ENCODE assay signal across 20 cellular contexts in the genomic region with DNA sequence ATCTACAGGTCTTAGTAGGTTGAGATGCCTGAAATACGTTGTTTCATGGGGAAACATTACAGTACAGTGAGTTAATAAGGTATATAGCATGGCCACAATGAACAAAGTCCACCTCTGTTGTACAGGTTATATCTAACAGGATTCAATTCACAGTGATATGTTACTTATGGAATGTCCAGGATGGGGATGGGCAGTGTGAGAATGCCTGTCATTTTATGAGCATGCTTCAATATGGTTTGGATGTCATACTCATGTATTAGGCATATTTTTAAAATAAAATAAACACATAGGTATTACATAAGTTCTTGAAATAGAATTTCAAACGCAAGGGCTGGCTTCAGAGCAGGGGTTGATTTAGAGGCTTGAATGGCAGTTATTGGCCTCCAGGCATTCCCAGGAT. TPM values are rescaled to one million over a fixed set of nuclear protein-coding genes. Genes with fewer than 3 reads are reported as not detected.
A peak's percentile ranks its signal among the peaks of the same experiment; 100 is the strongest.
DNase-seq lines count a peak whose midpoint lies in the region; ATAC-seq and TF ChIP-seq lines count a peak whose summit lies in the region.
"Had no signal": no experiment of that assay in that cellular context is flagged by ENCODE, and none has a peak within 500 bp of the region (broad histone marks: within the 10 kb centered on the region; RNA-seq: fewer than 3 reads in every experiment).

No MANE protein-coding gene starts in this region.

- H3K14ac ChIP-seq in IMR-90 (replicated peaks; ENCODE audit: low read depth, low read length): no peak overlapping the region

- no peak overlapping the region for H3K4ac ChIP-seq in IMR-90 (ENCODE audit: low read depth, low read length)

- TF ChIP-seq RAD21 in IMR-90 (IDR thresholded peaks at IDR 0.05; ENCODE audit: low read length): no peak

- H3K4me1 ChIP-seq in IMR-90 (ENCODE audit: control insufficient read depth, insufficient read depth, low read length): peaks cover 16% of the 10 kb centered on the region
- H3K4me1 ChIP-seq in mammary epithelial cell (ENCODE audit: insufficient read depth, low read length): peaks cover 47% of the 10 kb centered on the region
- peaks cover 2% of the 10 kb centered on the region for H3K4me1 ChIP-seq in CD8-positive, alpha-beta T cell (ENCODE audit: insufficient read depth, low read length)

- ATAC-seq in IMR-90 (ENCODE audit: low read depth) (peak; percentile 36), left cardiac atrium (no peak)
- ATAC-seq in CD8-positive, alpha-beta T cell: no peak
- ATAC-seq: Panc1 had no signal

- H4K91ac ChIP-seq in IMR-90 (ENCODE audit: insufficient read depth, low read depth, low read length): no peak overlapping the region

- no peak overlapping the region for H2BK20ac ChIP-seq in IMR-90 (ENCODE audit: low read depth, low read length)

- H3K56ac ChIP-seq in IMR-90 (ENCODE audit: extremely low read depth, insufficient read depth, low read length): no peak overlapping the region

- BruUV-seq in IMR-90 (replicated peaks; lab: Mats Ljungman, UMichigan) (no TSS peak), mammary epithelial cell (replicated peaks; lab: Mats Ljungman, UMichigan) (no TSS peak)

- H2BK5ac ChIP-seq in IMR-90 (ENCODE audit: low read depth, low read length, poor library complexity, severe bottlenecking): no peak overlapping the region

- no peak overlapping the region for H3K18ac ChIP-seq in IMR-90 (ENCODE audit: low read depth, low read length)

- dilution Hi-C loops in IMR-90 (cut with HindIII; ENCODE audit: low sequenced_read_pairs, unreplicated experiment) (no loop called here), mammary epithelial cell (cut with HindIII; ENCODE audit: low sequenced_read_pairs) (loop anchor here (5.0 kb wide), 4 partner anchors 38 to 87 kb away; partner anchors contain the start of gene LAD1)

- H3K36me3 Mint-ChIP-seq in CD8-positive, alpha-beta T cell: no peaks in the 10 kb centered on the region
- H3K36me3 Mint-ChIP-seq: CD14-positive monocyte had no signal

- H3K27ac ChIP-seq in IMR-90 (ENCODE audit: insufficient read depth, low read length) (no peak overlapping the region), mammary epithelial cell (ENCODE audit: insufficient read depth, low read depth, low read length) (peak overlapping the region; percentile 97)
- no peak overlapping the region for H3K27ac ChIP-seq in CD8-positive, alpha-beta T cell (ENCODE audit: low read depth, low read length)

- WGBS in IMR-90 (ENCODE audit: extremely low coverage in 2 of 2, insufficient read length in 1 of 2), 2 experiments: 0% methylated on average over 1 of the region's 2 CpGs; no CpG with 5 or more reads in 1 of the 2 experiments
- 3% methylated on average over 2 of the region's 2 CpGs for WGBS in mammary epithelial cell (ENCODE audit: low coverage, missing lambda C conversion rate)

- H2AK5ac ChIP-seq in IMR-90 (ENCODE audit: low read depth, low read length): no peak overlapping the region

- peaks cover 47% of the 10 kb centered on the region for H3K27me3 Mint-ChIP-seq in CD8-positive, alpha-beta T cell (ENCODE audit: low read depth)

- TF ChIP-seq CTCF in AG10803 (conservative IDR thresholded peaks at IDR 0.05; ENCODE audit: low read length) (no peak), IMR-90 (conservative IDR thresholded peaks at IDR 0.05; ENCODE audit: low read depth, low read length) (no peak), mammary epithelial cell (conservative IDR thresholded peaks at IDR 0.05 in 1 of 2, IDR thresholded peaks at IDR 0.05 in 1 of 2; ENCODE audit: extremely low read depth in 1 of 2, insufficient read depth in 1 of 2, low read depth in 1 of 2, low read length in 2 of 2) (no peak)
- TF ChIP-seq CTCF in CD8-positive, alpha-beta T cell (IDR thresholded peaks at IDR 0.05): no peak

- no peak overlapping the region for H3K4me3 Mint-ChIP-seq in CD8-positive, alpha-beta T cell
- H3K4me3 Mint-ChIP-seq: CD14-positive monocyte, H9 had no signal

- H4K5ac ChIP-seq in IMR-90 (ENCODE audit: low read depth, low read length): no peak overlapping the region

- no peak overlapping the region for H2BK120ac ChIP-seq in IMR-90 (ENCODE audit: low read depth, low read length)

- peaks cover 6% of the 10 kb centered on the region; the same call in 1 of the 2 replicates for H3K9me1 ChIP-seq in IMR-90 (ENCODE audit: insufficient read depth, low read length)

- no peaks in the 10 kb centered on the region for H3K79me2 ChIP-seq in mammary epithelial cell (ENCODE audit: insufficient read depth, low read length)

- in situ Hi-C loops in IMR-90 (cut with MboI; ENCODE audit: low sequenced_read_pairs): no loop called here
- in situ Hi-C loops in mammary epithelial cell (cut with MboI; ENCODE audit: low sequenced_read_pairs in 2 of 2): no loop called here

- H2AFZ ChIP-seq in IMR-90 (replicated peaks; ENCODE audit: low read length, poor library complexity) (no peak overlapping the region), mammary epithelial cell (ENCODE audit: low read depth, low read length) (no peak overlapping the region)

- POLR2A ChIA-PET in IMR-90 (lab: Charles Lee; ENCODE audit: unreplicated experiment): no interaction called here
- POLR2A ChIA-PET in CD8-positive, alpha-beta T cell (lab: Charles Lee): no interaction called here

- H3K4me1 Mint-ChIP-seq in CD8-positive, alpha-beta T cell (ENCODE audit: low read depth): peaks cover 4% of the 10 kb centered on the region

- H4K8ac ChIP-seq in IMR-90 (ENCODE audit: low read depth in 2 of 2, low read length in 2 of 2): no peak overlapping the region

- H4K20me1 ChIP-seq in IMR-90 (ENCODE audit: insufficient read depth, low read length): no peaks in the 10 kb centered on the region
- H4K20me1 ChIP-seq in mammary epithelial cell (ENCODE audit: insufficient read depth, low read length): no peaks in the 10 kb centered on the region

- no peaks in the 10 kb centered on the region for H3K9me3 Mint-ChIP-seq in CD8-positive, alpha-beta T cell
- H3K9me3 Mint-ChIP-seq: H9 had no signal

- H2AK9ac ChIP-seq in IMR-90 (replicated peaks; ENCODE audit: low read depth, low read length, poor library complexity): no peak overlapping the region

- H3K9me3 ChIP-seq in IMR-90 (ENCODE audit: control insufficient read depth, insufficient read depth, low read length) (no peaks in the 10 kb centered on the region), mammary epithelial cell (replicated peaks; ENCODE audit: insufficient read depth, low read length) (no peaks in the 10 kb centered on the region)
- no peaks in the 10 kb centered on the region for H3K9me3 ChIP-seq in CD8-positive, alpha-beta T cell (ENCODE audit: low read length)

- intact Hi-C loops in IMR-90 (cut with micrococcal nuclease): no loop called here
- intact Hi-C loops in mammary epithelial cell (cut with micrococcal nuclease): no loop called here
- intact Hi-C loops in left cardiac atrium (cut with DNase I): no loop called here
- intact Hi-C loops in CD8-positive, alpha-beta T cell (cut with DNase I, micrococcal nuclease): no loop called here

- peaks cover 0 to 10% of the 10 kb centered on the region in 2 experiments; a peak in 2 of 4 replicates for H3K79me1 ChIP-seq in IMR-90 (ENCODE audit: low read depth in 1 of 2, low read length in 2 of 2)

- TF ChIP-seq POLR2A in IMR-90 (IDR thresholded peaks at IDR 0.05; ENCODE audit: low read depth, low read length): no peak

- H2BK15ac ChIP-seq in IMR-90 (ENCODE audit: low read depth, low read length): no peak overlapping the region

- no peaks in the 10 kb centered on the region for H3K27me3 ChIP-seq in IMR-90 (ENCODE audit: control insufficient read depth, insufficient read depth, low read length)
- no peaks in the 10 kb centered on the region for H3K27me3 ChIP-seq in mammary epithelial cell (ENCODE audit: insufficient read depth, low read length)
- peaks cover 4% of the 10 kb centered on the region for H3K27me3 ChIP-seq in CD8-positive, alpha-beta T cell (ENCODE audit: insufficient read depth, low read length)

- H3K27ac Mint-ChIP-seq in CD8-positive, alpha-beta T cell: no peak overlapping the region
- H3K27ac Mint-ChIP-seq: CD14-positive monocyte, H9 had no signal

- H3K4me3 ChIP-seq in AG10803 (ENCODE audit: low read length): no peak overlapping the region
- no peak overlapping the region for H3K4me3 ChIP-seq in IMR-90 (ENCODE audit: insufficient read depth, low read depth, low read length)
- H3K4me3 ChIP-seq in mammary epithelial cell (replicated peaks in 1 of 3; ENCODE audit: insufficient read depth in 1 of 3, low read depth in 2 of 3, low read length in 3 of 3): peak overlapping the region in 1 of 3 experiments; percentile 6
- H3K4me3 ChIP-seq in CD8-positive, alpha-beta T cell (ENCODE audit: low read depth, low read length): no peak overlapping the region

- no peak overlapping the region for H3K4me2 ChIP-seq in IMR-90 (ENCODE audit: low read depth, low read length)
- peak overlapping the region; percentile 84 for H3K4me2 ChIP-seq in mammary epithelial cell (ENCODE audit: insufficient read depth, low read depth, low read length)

- no peaks in the 10 kb centered on the region for H3K36me3 ChIP-seq in IMR-90 (ENCODE audit: control insufficient read depth, insufficient read depth, low read length)
- no peaks in the 10 kb centered on the region for H3K36me3 ChIP-seq in mammary epithelial cell (ENCODE audit: insufficient read depth, low read length)
- H3K36me3 ChIP-seq in CD8-positive, alpha-beta T cell (ENCODE audit: insufficient read depth, low read length): no peaks in the 10 kb centered on the region

- no peak overlapping the region for H3K23ac ChIP-seq in IMR-90 (ENCODE audit: low read depth, low read length)

- H3K9ac ChIP-seq in IMR-90 (ENCODE audit: low read depth, low read length) (no peak overlapping the region), mammary epithelial cell (ENCODE audit: insufficient read depth, low read length) (peak overlapping the region; percentile 72)

- CTCF ChIA-PET in IMR-90 (lab: Yijun Ruan, JAX) (no interaction called here), mammary epithelial cell (lab: Charles Lee; ENCODE audit: low non-redundant PET) (no interaction called here)
- CTCF ChIA-PET in CD8-positive, alpha-beta T cell (lab: Charles Lee): interaction anchor here (17.5 kb wide), 1 partner anchor 34 kb away, joined by 577 read pairs; the partner anchor contains the start of gene CSRP1

- peak; percentile 45 for DNase-seq in AG10803 (ENCODE audit: low read depth)
- peak; percentile 72 for DNase-seq in IMR-90
- peak; percentile 89 for DNase-seq in mammary epithelial cell
- DNase-seq in kidney tubule cell (ENCODE audit: low spot score): peak; percentile 55
- DNase-seq in NCI-H2196 treated with DMSO at 0.1 percent for 48 hours (lab: John Stamatoyannopoulos, UW; ENCODE audit: unreplicated experiment): no peak
- no peak for DNase-seq in DMS114 treated with DMSO at 0.1 percent for 48 hours (lab: John Stamatoyannopoulos, UW; ENCODE audit: unreplicated experiment)
- DNase-seq in left cardiac atrium: no peak
- no peak for DNase-seq in CD8-positive, alpha-beta T cell
- DNase-seq: AML-193, H9, NCI-H1417 treated with DMSO at 0.1 percent for 48 hours, NCI-H2029, NCI-H2171, NCI-H82, SHP77 had no signal

RNA-seq across cellular contexts. Expression of gene PHLDA3, which starts 6.1 kb away (rescaled TPM):
- total RNA-seq in IMR-90 (2012; rRNA removed): 41.6 and 44.2 TPM in 2 replicates
- 102 and 122 TPM in 2 replicates for polyA plus RNA-seq in IMR-90 (2012; rRNA removed)
- 50.7 and 178 TPM in 2 replicates for polyA plus RNA-seq in IMR-90 (2012; cell fraction: cytosol; rRNA removed)
- polyA plus RNA-seq in IMR-90 (2012; cell fraction: nucleus; rRNA removed; ENCODE audit: low replicate concordance): 49.6 and 125 TPM in 2 replicates
- 100 to 1,000 TPM; 132 to 205 TPM for total RNA-seq in mammary epithelial cell
- polyA plus RNA-seq in mammary epithelial cell: 96.4 TPM
- polyA minus RNA-seq in mammary epithelial cell: 27.0 TPM
- total RNA-seq in left cardiac atrium: 10 to 100 TPM; 39.9 to 48.5 TPM
- under 1 TPM; 0.33 to 0.44 TPM for total RNA-seq in CD8-positive, alpha-beta T cell
- polyA plus RNA-seq: CD14-positive monocyte had no signal

RNA-seq across cellular contexts. Expression of gene CSRP1, which starts 31.8 kb away (rescaled TPM):
- total RNA-seq in IMR-90 (2012; rRNA removed) (1,498 and 1,861 TPM in 2 replicates), mammary epithelial cell (100 to 1,000 TPM; 145 to 609 TPM), left cardiac atrium (100 to 1,000 TPM in 1 of 2 donors, 10 to 100 TPM in 1; 95.1 to 154 TPM)
- polyA plus RNA-seq in IMR-90 (2012; rRNA removed) (948 and 1,037 TPM in 2 replicates), mammary epithelial cell (231 TPM)
- 955 and 1,043 TPM in 2 replicates for polyA plus RNA-seq in IMR-90 (2012; cell fraction: cytosol; rRNA removed)
- 737 and 1,227 TPM in 2 replicates for polyA plus RNA-seq in IMR-90 (2012; cell fraction: nucleus; rRNA removed; ENCODE audit: low replicate concordance)
- polyA minus RNA-seq in mammary epithelial cell: 209 TPM
- total RNA-seq in CD8-positive, alpha-beta T cell: 10 to 100 TPM; 31.6 to 33.9 TPM

RNA-seq across cellular contexts. Expression of gene TNNI1, which starts 53.6 kb away (rescaled TPM):
- total RNA-seq in IMR-90 (2012; rRNA removed) (not detected in 2 replicates), mammary epithelial cell (not detected), left cardiac atrium (10 to 100 TPM in 1 of 2 donors, 1 to 10 TPM in 1; 6.4 to 31.5 TPM)
- polyA plus RNA-seq in IMR-90 (2012; rRNA removed) (not detected in 2 replicates), mammary epithelial cell (0.07 TPM)
- polyA plus RNA-seq in IMR-90 (2012; cell fraction: cytosol; rRNA removed): 0.02 TPM in 1 of 2 replicates, not detected in the other
- 0.20 and 0.45 TPM in 2 replicates for polyA plus RNA-seq in IMR-90 (2012; cell fraction: nucleus; rRNA removed; ENCODE audit: low replicate concordance)
- not detected for polyA minus RNA-seq in mammary epithelial cell
- total RNA-seq in CD8-positive, alpha-beta T cell: not detected
- total RNA-seq: A673, H9, HT1080, NCI-H460 had no signal
- polyA plus RNA-seq: CD14-positive monocyte had no signal

Comparison
In these comparisons a context has a peak if more than half of its experiments do, and no peak if none do; other contexts are left out.
1. DNase-seq: peak in AG10803 (single experiment), IMR-90 (single experiment), mammary epithelial cell (single experiment) and kidney tubule cell (single experiment); none in NCI-H2196 treated with DMSO at 0.1 percent for 48 hours (single experiment), DMS114 treated with DMSO at 0.1 percent for 48 hours (single experiment), left cardiac atrium (single experiment) and CD8-positive, alpha-beta T cell (0 of 7).
2. RNA of gene PHLDA3, which starts 6.1 kb away (total RNA-seq): 132 to 205 TPM in mammary epithelial cell, 39.9 to 48.5 TPM in left cardiac atrium and 41.6 to 44.2 TPM in IMR-90; 0.33 to 0.44 TPM in CD8-positive, alpha-beta T cell; every median in the first group is over 10 times any median in the second.